10 cellular contexts compared by ENCODE assay signal in genomic region chr3:146382386-146382785, GRCh38.
DNase-seq lines count a peak whose midpoint lies in the region; ATAC-seq and TF ChIP-seq lines count a peak whose summit lies in the region.
"Had no signal": no experiment of that assay in that cellular context is flagged by ENCODE, and none has a peak within 500 bp of the region (broad histone marks: within the 10 kb centered on the region; RNA-seq: fewer than 3 reads in every experiment).

No MANE protein-coding gene starts in this region.

- H3K9me3 Mint-ChIP-seq in GM23338 (no peaks in the 10 kb centered on the region; the same call in 2 of the 3 replicates), endothelial cell (ENCODE audit: unreplicated experiment) (no peaks in the 10 kb centered on the region), osteocyte (ENCODE audit: unreplicated experiment) (no peaks in the 10 kb centered on the region)
- H3K9me3 Mint-ChIP-seq: activated naive CD4-positive, alpha-beta T cell treated with anti-CD3 and anti-CD28 coated beads, Interleukin-2, amount 50 U/mL, for 24 hours had no signal

- H3K36me3 ChIP-seq in GM23338 (ENCODE audit: insufficient read depth) (no peaks in the 10 kb centered on the region), OCI-LY3 (replicated peaks; ENCODE audit: low read depth, low read length) (no peaks in the 10 kb centered on the region)
- H3K36me3 ChIP-seq: gastrocnemius medialis had no signal

- H3K9me3 ChIP-seq in OCI-LY3 (ENCODE audit: insufficient read depth, low read length) = no peaks in the 10 kb centered on the region
- H3K9me3 ChIP-seq: gastrocnemius medialis had no signal

- TF ChIP-seq CTCF in GM23338 (conservative IDR thresholded peaks at IDR 0.05; ENCODE audit: low read depth in 2 of 2) (peak; percentile 51 to 73; a peak in 3 of 4 replicates), OCI-LY3 (IDR thresholded peaks at IDR 0.05; ENCODE audit: low read depth, low read length) (peak; percentile 20; the same call in 1 of the 2 replicates), endothelial cell (IDR thresholded peaks at IDR 0.05; ENCODE audit: unreplicated experiment) (no peak), osteocyte (IDR thresholded peaks at IDR 0.05) (peak; percentile 34)

- H3K27ac Mint-ChIP-seq in GM23338 (no peak overlapping the region), endothelial cell (ENCODE audit: unreplicated experiment) (no peak overlapping the region), osteocyte (ENCODE audit: unreplicated experiment) (no peak overlapping the region)
- H3K27ac Mint-ChIP-seq: activated naive CD4-positive, alpha-beta T cell treated with anti-CD3 and anti-CD28 coated beads, Interleukin-2, amount 50 U/mL, for 24 hours had no signal

- no peak overlapping the region for H3K27ac ChIP-seq in GM23338 (ENCODE audit: low read depth)
- H3K27ac ChIP-seq in OCI-LY3 (ENCODE audit: low read length) = no peak overlapping the region
- H3K27ac ChIP-seq in substantia nigra (ENCODE audit: low read depth, low read length, poor library complexity, severe bottlenecking) = no peak overlapping the region
- H3K27ac ChIP-seq: gastrocnemius medialis had no signal

- H4K20me1 ChIP-seq in GM23338 (replicated peaks; ENCODE audit: insufficient read depth) (no peaks in the 10 kb centered on the region), OCI-LY3 (ENCODE audit: insufficient read depth, low read length) (no peaks in the 10 kb centered on the region)

- no peak overlapping the region for H3K4me3 ChIP-seq in GM23338
- no peak overlapping the region for H3K4me3 ChIP-seq in OCI-LY3 (ENCODE audit: low read length)
- H3K4me3 ChIP-seq: gastrocnemius medialis had no signal

- ATAC-seq in GM23338 (peak; percentile 68), HG03439 (IDR thresholded peaks at IDR 0.05; ENCODE audit: unreplicated experiment) (no peak)
- ATAC-seq: gastrocnemius medialis had no signal

- H3K9ac ChIP-seq in OCI-LY3 (ENCODE audit: low read length) = no peak overlapping the region

- no peaks in the 10 kb centered on the region for H3K79me2 ChIP-seq in GM23338 (replicated peaks; ENCODE audit: insufficient read depth)
- H3K79me2 ChIP-seq in OCI-LY3 (ENCODE audit: low read length) = no peaks in the 10 kb centered on the region

- H2AFZ ChIP-seq in GM23338 (no peak overlapping the region), OCI-LY3 (ENCODE audit: low read depth, low read length) (no peak overlapping the region)

- no peaks in the 10 kb centered on the region for H3F3A ChIP-seq in GM23338 (replicated peaks; ENCODE audit: low read depth)

- H3K36me3 Mint-ChIP-seq in GM23338 (ENCODE audit: low read depth) (no peaks in the 10 kb centered on the region; the same call in 2 of the 3 replicates), endothelial cell (ENCODE audit: low read depth, unreplicated experiment) (no peaks in the 10 kb centered on the region), osteocyte (ENCODE audit: unreplicated experiment) (no peaks in the 10 kb centered on the region)
- H3K36me3 Mint-ChIP-seq: activated naive CD4-positive, alpha-beta T cell treated with anti-CD3 and anti-CD28 coated beads, Interleukin-2, amount 50 U/mL, for 24 hours had no signal

- H3K4me1 Mint-ChIP-seq in GM23338 = peaks cover 10% of the 10 kb centered on the region; the same call in 2 of the 3 replicates
- no peaks in the 10 kb centered on the region for H3K4me1 Mint-ChIP-seq in endothelial cell (ENCODE audit: unreplicated experiment)
- H3K4me1 Mint-ChIP-seq in osteocyte (ENCODE audit: unreplicated experiment) = no peaks in the 10 kb centered on the region
- H3K4me1 Mint-ChIP-seq: activated naive CD4-positive, alpha-beta T cell treated with anti-CD3 and anti-CD28 coated beads, Interleukin-2, amount 50 U/mL, for 24 hours had no signal

- H3K4me2 ChIP-seq in GM23338 (no peak overlapping the region), OCI-LY3 (ENCODE audit: low read length) (no peak overlapping the region)

- peaks cover 6% of the 10 kb centered on the region; the same call in 1 of the 2 replicates for H3K4me1 ChIP-seq in GM23338 (ENCODE audit: insufficient read depth)
- H3K4me1 ChIP-seq in OCI-LY3 (ENCODE audit: low read length) = peaks cover 16% of the 10 kb centered on the region
- H3K4me1 ChIP-seq: gastrocnemius medialis had no signal

- H3K27me3 Mint-ChIP-seq in GM23338 (ENCODE audit: insufficient read depth, low read depth, poor library complexity) = peaks cover 3% of the 10 kb centered on the region
- no peaks in the 10 kb centered on the region for H3K27me3 Mint-ChIP-seq in endothelial cell (ENCODE audit: unreplicated experiment)
- H3K27me3 Mint-ChIP-seq in osteocyte (ENCODE audit: unreplicated experiment) = peaks cover 3% of the 10 kb centered on the region

- no peak overlapping the region for H3K4me3 Mint-ChIP-seq in GM23338
- H3K4me3 Mint-ChIP-seq in endothelial cell (ENCODE audit: unreplicated experiment) = no peak overlapping the region
- H3K4me3 Mint-ChIP-seq in osteocyte (ENCODE audit: unreplicated experiment) = no peak overlapping the region
- H3K4me3 Mint-ChIP-seq: activated naive CD4-positive, alpha-beta T cell treated with anti-CD3 and anti-CD28 coated beads, Interleukin-2, amount 50 U/mL, for 24 hours had no signal

- no peaks in the 10 kb centered on the region for H3K9me2 ChIP-seq in GM23338 (ENCODE audit: insufficient read depth)

- peak; percentile 53 for DNase-seq in GM23338 (ENCODE audit: low spot score)
- peak; percentile 7 for DNase-seq in endothelial cell (ENCODE audit: low spot score)
- DNase-seq in osteocyte (ENCODE audit: extremely low spot score, unreplicated experiment) = no peak
- no peak for DNase-seq in substantia nigra (lab: John Stamatoyannopoulos, UW)
- DNase-seq in NCI-H128 (lab: John Stamatoyannopoulos, UW; ENCODE audit: unreplicated experiment) = no peak
- DNase-seq: activated CD4-positive, alpha-beta T cell treated with anti-CD3 and anti-CD28 coated beads for 4 hours; gastrocnemius medialis had no signal

- no peaks in the 10 kb centered on the region for H3K27me3 ChIP-seq in GM23338 (ENCODE audit: insufficient read depth)
- no peaks in the 10 kb centered on the region for H3K27me3 ChIP-seq in OCI-LY3 (ENCODE audit: low read depth, low read length)
- H3K27me3 ChIP-seq: gastrocnemius medialis had no signal

TF ChIP-seq in GM23338, 12 proteins besides CTCF, POLR2A, EP300 and RAD21:
- TF ChIP-seq EZH2 (IDR thresholded peaks at IDR 0.05; ENCODE audit: low read depth, unreplicated experiment) (no peak), ZNF114 (CRISPR knock-in tag; IDR thresholded peaks at IDR 0.05) (no peak), STAT1 (IDR thresholded peaks at IDR 0.05; ENCODE audit: unreplicated experiment) (no peak), ETS1 (IDR thresholded peaks at IDR 0.05) (no peak), CREB1 (CRISPR knock-in tag; IDR thresholded peaks at IDR 0.05; ENCODE audit: low read depth) (no peak), ZNF331 (CRISPR knock-in tag; IDR thresholded peaks at IDR 0.05; ENCODE audit: low read depth) (no peak)

Comparison
In these comparisons a context has a peak if more than half of its experiments do, and no peak if none do; other contexts are left out.
1. DNase-seq: peak in GM23338 (single experiment) and endothelial cell (single experiment); none in osteocyte (single experiment), substantia nigra (0 of 49) and NCI-H128 (single experiment).